25 cellular contexts compared by ENCODE assay signal in genomic region chr11:65351511-65351910, GRCh38. TPM values are rescaled to one million over a fixed set of nuclear protein-coding genes. Genes with fewer than 3 reads are reported as not detected.
"Had no signal": no experiment of that assay in that cellular context is flagged by ENCODE, and none has a peak within 500 bp of the region (broad histone marks: within the 10 kb centered on the region; RNA-seq: fewer than 3 reads in every experiment).

No MANE protein-coding gene starts in this region.

- H3K9me3 Mint-ChIP-seq: activated naive CD8-positive, alpha-beta T cell treated with anti-CD3 and anti-CD28 coated beads, Interleukin-2, amount 50 U/mL, for 24 hours; nephron progenitor cell; stimulated activated effector memory CD8-positive, alpha-beta T cell treated with anti-CD3 and anti-CD28 coated beads, Interleukin-12 subunit alpha, Interleukin-12 subunit beta, amount 100 ng/mL, for 72 hours; type B pancreatic cell had no signal

- H3K4me3 ChIP-seq: heart right ventricle, testis, vagina had no signal

- H3K27ac Mint-ChIP-seq: activated naive CD8-positive, alpha-beta T cell treated with anti-CD3 and anti-CD28 coated beads, Interleukin-2, amount 50 U/mL, for 24 hours; type B pancreatic cell had no signal

- DNase-seq: activated CD4-positive, alpha-beta T cell treated with anti-CD3 and anti-CD28 coated beads for 1 hour; activated CD4-positive, alpha-beta T cell treated with anti-CD3 and anti-CD28 coated beads, Interleukin-2, amount 50 U/mL, for 4 hours; activated naive CD4-positive, alpha-beta T cell treated with anti-CD3 and anti-CD28 coated beads, Interleukin-2, amount 50 U/mL, for 16 hours; activated naive CD8-positive, alpha-beta T cell treated with anti-CD3 and anti-CD28 coated beads, Interleukin-2, amount 50 U/mL, for 24 hours; cerebellar nuclear complex; cortex of kidney; foreskin fibroblast; heart right ventricle; islet precursor cell; left colon; mesenchymal stem cell; nephron progenitor cell; small intestine; stimulated activated CD4-positive, alpha-beta T cell treated with anti-CD3 and anti-CD28 coated beads, Interleukin-2, amount 100 ng/mL, for 24 hours; testis; WERI-Rb-1 had no signal

- ATAC-seq: activated naive CD8-positive, alpha-beta T cell treated with anti-CD3 and anti-CD28 coated beads, Interleukin-2, amount 50 U/mL, for 24 hours; heart right ventricle; left colon; sciatic nerve; stimulated activated effector memory CD8-positive, alpha-beta T cell treated with anti-CD3 and anti-CD28 coated beads, Interleukin-12 subunit alpha, Interleukin-12 subunit beta, amount 100 ng/mL, for 72 hours had no signal

- H3K27me3 ChIP-seq: testis, vagina had no signal

- H3K9me3 ChIP-seq: heart right ventricle, testis, vagina had no signal

- H3K27me3 Mint-ChIP-seq: activated naive CD8-positive, alpha-beta T cell treated with anti-CD3 and anti-CD28 coated beads, Interleukin-2, amount 50 U/mL, for 24 hours had no signal

- H3K27ac ChIP-seq: heart right ventricle, testis, vagina, WERI-Rb-1 had no signal

- H3K4me3 Mint-ChIP-seq: activated naive CD8-positive, alpha-beta T cell treated with anti-CD3 and anti-CD28 coated beads, Interleukin-2, amount 50 U/mL, for 24 hours; nephron progenitor cell; stimulated activated effector memory CD8-positive, alpha-beta T cell treated with anti-CD3 and anti-CD28 coated beads, Interleukin-12 subunit alpha, Interleukin-12 subunit beta, amount 100 ng/mL, for 72 hours; type B pancreatic cell had no signal

RNA-seq across cellular contexts. Expression of gene TIGD3, which starts 3.0 kb away (rescaled TPM):
- total RNA-seq: osteoblast, posterior vena cava, renal cortical epithelial cell, sciatic nerve, vagina had no signal
- polyA plus RNA-seq: fibroblast of lung had no signal

RNA-seq across cellular contexts. Expression of gene CDC42EP2, which starts 36.8 kb away (rescaled TPM):
- total RNA-seq: mononuclear cell had no signal
